ENCODE assay signal across 28 cellular contexts in the genomic region with DNA sequence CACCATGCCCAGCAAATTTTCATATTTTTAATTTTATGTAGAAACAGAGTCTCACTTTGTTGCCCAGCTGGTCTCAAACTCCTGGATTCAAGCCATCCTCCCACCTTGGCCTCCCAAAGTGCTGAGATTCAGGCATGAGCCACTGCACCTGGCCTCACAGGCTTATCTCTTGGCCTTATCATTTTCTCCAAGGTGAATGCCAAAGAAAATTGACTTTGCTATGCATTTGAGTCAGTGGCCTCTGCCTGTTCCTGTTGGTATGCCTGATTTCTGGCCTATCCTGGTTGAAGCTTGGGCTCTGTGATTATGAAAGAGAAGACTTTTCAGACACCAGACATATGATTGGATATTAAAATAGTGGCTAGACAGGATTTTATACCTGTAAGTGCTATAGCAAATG. TPM values are rescaled to one million over a fixed set of nuclear protein-coding genes. Genes with fewer than 3 reads are reported as not detected.
"Had no signal": no experiment of that assay in that cellular context is flagged by ENCODE, and none has a peak within 500 bp of the region (broad histone marks: within the 10 kb centered on the region; RNA-seq: fewer than 3 reads in every experiment).

No MANE protein-coding gene starts in this region.

- ATAC-seq: foreskin keratinocyte; gastroesophageal sphincter; heart left ventricle; left ventricle myocardium superior; mucosa of descending colon; stimulated activated naive B cell treated with anti-CD40 and anti-IgM and Interleukin-4, amounts not matched to agents 10 μg/mL and 1 μg/mL and 100 μg/mL, for 72 hours had no signal

- H3K27me3 Mint-ChIP-seq: stimulated activated naive CD8-positive, alpha-beta T cell treated with anti-CD3 and anti-CD28 coated beads, Interleukin-15, Interleukin-2, amounts not matched to agents 100 ng/mL and 50 ng/mL, for 24 hours; type B pancreatic cell had no signal

- H3K4me1 ChIP-seq: foreskin keratinocyte, prostate gland, right atrium auricular region had no signal

- H3K27me3 ChIP-seq: esophagus muscularis mucosa, foreskin keratinocyte, gastroesophageal sphincter, heart left ventricle, right atrium auricular region, sigmoid colon, thyroid gland had no signal

- H3K27ac Mint-ChIP-seq: immature natural killer cell; memory B cell; mesothelial cell of epicardium; naive B cell; stimulated activated naive B cell treated with anti-CD40 and anti-IgM and Interleukin-4, amounts not matched to agents 10 μg/mL and 1 μg/mL and 100 μg/mL, for 72 hours; stimulated activated naive CD8-positive, alpha-beta T cell treated with anti-CD3 and anti-CD28 coated beads, Interleukin-15, Interleukin-2, amounts not matched to agents 100 ng/mL and 50 ng/mL, for 24 hours; type B pancreatic cell had no signal

- DNase-seq: dermis blood vessel endothelial cell; effector memory CD4-positive, alpha-beta T cell; heart left ventricle; hippocampal formation; immature natural killer cell; islet precursor cell; kidney glomerular epithelial cell; left ventricle myocardium superior; mucosa of descending colon; naive B cell; nucleus accumbens; stimulated activated CD4-positive, alpha-beta T cell treated with anti-CD3 and anti-CD28 coated beads, Interleukin-15, amount 100 ng/mL, for 24 hours; stimulated activated CD4-positive, alpha-beta T cell treated with anti-CD3 and anti-CD28 coated beads, Interleukin-2, amount 100 ng/mL, for 48 hours; stimulated activated naive B cell treated with anti-CD40 and anti-IgM and Interleukin-4, amounts not matched to agents 10 μg/mL and 1 μg/mL and 100 μg/mL, for 72 hours; thyroid gland had no signal

- H3K27ac ChIP-seq: coronary artery, esophagus muscularis mucosa, foreskin keratinocyte, gastroesophageal sphincter, heart left ventricle, prostate gland, right atrium auricular region, sigmoid colon, thyroid gland had no signal

- H3K9me3 Mint-ChIP-seq: immature natural killer cell; memory B cell; mesothelial cell of epicardium; naive B cell; nephron; stimulated activated naive B cell treated with anti-CD40 and anti-IgM and Interleukin-4, amounts not matched to agents 10 μg/mL and 1 μg/mL and 100 μg/mL, for 72 hours; stimulated activated naive CD8-positive, alpha-beta T cell treated with anti-CD3 and anti-CD28 coated beads, Interleukin-15, Interleukin-2, amounts not matched to agents 100 ng/mL and 50 ng/mL, for 24 hours; type B pancreatic cell had no signal

- H3K9me3 ChIP-seq: esophagus muscularis mucosa, gastroesophageal sphincter, heart left ventricle, mucosa of descending colon, prostate gland, right atrium auricular region, sigmoid colon, thyroid gland had no signal

- H3K4me3 ChIP-seq: coronary artery, esophagus muscularis mucosa, gastroesophageal sphincter, heart left ventricle, lung, mucosa of descending colon, prostate gland, right atrium auricular region, sigmoid colon, thyroid gland had no signal

- H3K36me3 ChIP-seq: esophagus muscularis mucosa, gastroesophageal sphincter, heart left ventricle, prostate gland, right atrium auricular region, sigmoid colon, thyroid gland had no signal

- H3K4me1 Mint-ChIP-seq: immature natural killer cell; memory B cell; naive B cell; stimulated activated naive B cell treated with anti-CD40 and anti-IgM and Interleukin-4, amounts not matched to agents 10 μg/mL and 1 μg/mL and 100 μg/mL, for 72 hours had no signal

- H3K4me3 Mint-ChIP-seq: immature natural killer cell; memory B cell; mesothelial cell of epicardium; naive B cell; nephron; stimulated activated naive B cell treated with anti-CD40 and anti-IgM and Interleukin-4, amounts not matched to agents 10 μg/mL and 1 μg/mL and 100 μg/mL, for 72 hours; stimulated activated naive CD8-positive, alpha-beta T cell treated with anti-CD3 and anti-CD28 coated beads, Interleukin-15, Interleukin-2, amounts not matched to agents 100 ng/mL and 50 ng/mL, for 24 hours; type B pancreatic cell had no signal

RNA-seq across cellular contexts. Expression of a gene that starts 49.0 kb away (rescaled TPM):
- polyA plus RNA-seq: immature natural killer cell had no signal
